8 cellular contexts compared by ENCODE assay signal in genomic region chr17:82231562-82232321, GRCh38. TPM values are rescaled to one million over a fixed set of nuclear protein-coding genes. Genes with fewer than 3 reads are reported as not detected.
DNase-seq lines count a peak whose midpoint lies in the region; ATAC-seq, FAIRE-seq and TF ChIP-seq lines count a peak whose summit lies in the region.

No MANE protein-coding gene starts in this region.

- CTCF ChIA-PET in CD4-positive, alpha-beta memory T cell (lab: Charles Lee; ENCODE audit: partially characterized antibody), result interaction anchor here (1.2 kb wide), 1 partner anchor 68 kb away, joined by 4 read pairs; no protein-coding TSS in a partner anchor

- no peak overlapping the region for H3K4me3 Mint-ChIP-seq in CD4-positive, alpha-beta memory T cell

- POLR2A ChIA-PET in CD4-positive, alpha-beta memory T cell (lab: Charles Lee; ENCODE audit: partially characterized antibody), result interaction anchor here (1.2 to 4.2 kb wide), 5 partner anchors 9 to 70 kb away, joined by 3 to 52 read pairs (median 3); partner anchors contain the start of gene CSNK1D

- peak in 2 of 5 donors; percentile 21 to 57 for DNase-seq in CD4-positive, alpha-beta memory T cell
- DNase-seq in left cardiac atrium (peak; percentile 87), prostate gland (ENCODE audit: low spot score) (peak; percentile 64), NK-92 (lab: John Stamatoyannopoulos, UW; ENCODE audit: unreplicated experiment) (no peak), GM12892 (ENCODE audit: insufficient read length) (no peak)

- ATAC-seq in HG02840 (IDR thresholded peaks at IDR 0.05; ENCODE audit: low FRiP score, unreplicated experiment) (peak; percentile 6), left cardiac atrium (peak; percentile 44 to 46), GM18861 (IDR thresholded peaks at IDR 0.05; ENCODE audit: unreplicated experiment) (no peak)

- intact Hi-C loops in CD4-positive, alpha-beta memory T cell (cut with micrococcal nuclease), result loop anchor here (10.0 kb wide), 1 partner anchor 197 kb away; the partner anchor contains the start of genes DCXR and RAC3
- intact Hi-C loops in left cardiac atrium (cut with DNase I) (no loop called here), prostate gland (cut with DNase I) (loop anchor here (10.0 kb wide), 1 partner anchor 63 kb away; no protein-coding TSS in a partner anchor)

- no peak overlapping the region for H3K4me3 ChIP-seq in CD4-positive, alpha-beta memory T cell (ENCODE audit: low read length in 2 of 2)
- peak overlapping the region; percentile 90 for H3K4me3 ChIP-seq in WI38 (ENCODE audit: low read depth, low read length)
- peak overlapping the region; percentile 37 to 39 for H3K4me3 ChIP-seq in prostate gland

- peaks cover 0 to 4% of the 10 kb centered on the region in 2 donors for H3K36me3 Mint-ChIP-seq in CD4-positive, alpha-beta memory T cell

- no peaks in the 10 kb centered on the region for H3K27me3 ChIP-seq in CD4-positive, alpha-beta memory T cell (ENCODE audit: insufficient read depth, low read length)
- H3K27me3 ChIP-seq in prostate gland (replicated peaks; ENCODE audit: insufficient read depth), result no peaks in the 10 kb centered on the region

- no peaks in the 10 kb centered on the region for H3K9me3 Mint-ChIP-seq in CD4-positive, alpha-beta memory T cell

- TF ChIP-seq POLR2A in prostate gland (IDR thresholded peaks at IDR 0.05) (peak; percentile 69), GM12892 (IDR thresholded peaks at IDR 0.05; ENCODE audit: low read depth, low read length) (no peak)

- H3K27ac Mint-ChIP-seq in CD4-positive, alpha-beta memory T cell, result no peak overlapping the region

- peaks cover 51% of the 10 kb centered on the region for H3K4me1 ChIP-seq in CD4-positive, alpha-beta memory T cell (ENCODE audit: insufficient read depth, low read length)
- H3K4me1 ChIP-seq in prostate gland (replicated peaks), result peaks cover 27% of the 10 kb centered on the region

- WGBS in prostate gland, result 8% methylated on average over 31 of the region's 42 CpGs

- H3K27ac ChIP-seq in CD4-positive, alpha-beta memory T cell (ENCODE audit: low read depth, low read length), result peak overlapping the region; percentile 38
- H3K27ac ChIP-seq in prostate gland, result peak overlapping the region; percentile 80 to 88

- no peaks in the 10 kb centered on the region for H3K27me3 Mint-ChIP-seq in CD4-positive, alpha-beta memory T cell

- TF ChIP-seq CTCF in WI38 (IDR thresholded peaks at IDR 0.05; ENCODE audit: low read depth, low read length) (no peak), prostate gland (IDR thresholded peaks at IDR 0.05) (no peak)

- FAIRE-seq in GM12892 (lab: Jason Lieb, UNC), result no peak

- peaks cover 3 to 43% (median 17%) of the 10 kb centered on the region in 4 donors for H3K4me1 Mint-ChIP-seq in CD4-positive, alpha-beta memory T cell

- no peaks in the 10 kb centered on the region for H3K36me3 ChIP-seq in CD4-positive, alpha-beta memory T cell (ENCODE audit: insufficient read depth, low read length)
- no peaks in the 10 kb centered on the region for H3K36me3 ChIP-seq in prostate gland

- no peaks in the 10 kb centered on the region for H3K9me3 ChIP-seq in CD4-positive, alpha-beta memory T cell (ENCODE audit: control insufficient read depth in 1 of 2, low read length in 2 of 2)
- no peaks in the 10 kb centered on the region for H3K9me3 ChIP-seq in prostate gland

RNA-seq across cellular contexts. Expression of gene SLC16A3, which starts 2.9 kb away (rescaled TPM):
- 10 to 100 TPM; 30.3 to 31.4 TPM for total RNA-seq in CD4-positive, alpha-beta memory T cell
- polyA plus RNA-seq in CD4-positive, alpha-beta memory T cell, result 1 to 10 TPM; 1.4 to 5.6 TPM
- 10 to 100 TPM; 18.4 to 35.7 TPM for total RNA-seq in left cardiac atrium
- total RNA-seq in prostate gland, result 10 to 100 TPM in 1 of 2 donors, 1 to 10 TPM in 1; 5.0 to 69.2 TPM
- polyA plus RNA-seq in GM12892 (2012; ENCODE audit: missing spikeins), result 56.1 TPM

RNA-seq across cellular contexts. Expression of gene CCDC57, which starts 19.1 kb away (rescaled TPM):
- total RNA-seq in CD4-positive, alpha-beta memory T cell, result 10 to 100 TPM; 80.5 to 88.7 TPM
- 10 to 100 TPM; 41.6 to 43.6 TPM for polyA plus RNA-seq in CD4-positive, alpha-beta memory T cell
- 10 to 100 TPM; 11.9 to 17.2 TPM for total RNA-seq in left cardiac atrium
- 10 to 100 TPM; 57.6 to 62.8 TPM for total RNA-seq in prostate gland
- polyA plus RNA-seq in GM12892 (2012; ENCODE audit: missing spikeins), result 47.8 TPM

RNA-seq across cellular contexts. Expression of gene CSNK1D, which starts 41.8 kb away (rescaled TPM):
- 100 to 1,000 TPM; 182 TPM for total RNA-seq in CD4-positive, alpha-beta memory T cell
- polyA plus RNA-seq in CD4-positive, alpha-beta memory T cell, result 10 to 100 TPM; 31.6 to 77.2 TPM
- total RNA-seq in left cardiac atrium (10 to 100 TPM; 63.6 to 88.2 TPM), prostate gland (100 to 1,000 TPM in 1 of 2 donors, 10 to 100 TPM in 1; 80.3 to 155 TPM)
- polyA plus RNA-seq in GM12892 (2012; ENCODE audit: missing spikeins), result 52.3 TPM

Comparison
In these comparisons a context has a peak if more than half of its experiments do, and no peak if none do; other contexts are left out.
1. DNase-seq: peak in left cardiac atrium (single experiment) and prostate gland (single experiment); none in NK-92 (single experiment) and GM12892 (single experiment).
2. H3K4me3 ChIP-seq: peak in WI38 (single experiment) and prostate gland (2 of 2); none in CD4-positive, alpha-beta memory T cell (0 of 2).
3. intact Hi-C loops: an anchor here in CD4-positive, alpha-beta memory T cell (10.0 kb wide) and prostate gland (10.0 kb wide); none called in left cardiac atrium.